10 cellular contexts compared by ENCODE assay signal in genomic region chr2:111704246-111704645, GRCh38.
DNase-seq lines count a peak whose midpoint lies in the region; ATAC-seq and TF ChIP-seq lines count a peak whose summit lies in the region.
"Had no signal": no experiment of that assay in that cellular context is flagged by ENCODE, and none has a peak within 500 bp of the region (broad histone marks: within the 10 kb centered on the region; RNA-seq: fewer than 3 reads in every experiment).

No MANE protein-coding gene starts in this region.

- H3K4me2 ChIP-seq in GM23248 (ENCODE audit: unreplicated experiment) (no peak overlapping the region), MM.1S (ENCODE audit: low read depth, low read length) (peak overlapping the region; percentile 10; the same call in 1 of the 2 replicates), neuronal stem cell (ENCODE audit: insufficient read depth, low read length, poor library complexity, severe bottlenecking) (no peak overlapping the region)

- H3K36me3 ChIP-seq in GM23248 (ENCODE audit: low read depth) (no peaks in the 10 kb centered on the region), MM.1S (replicated peaks; ENCODE audit: insufficient read depth, low read length) (no peaks in the 10 kb centered on the region), neuronal stem cell (replicated peaks in 1 of 2; ENCODE audit: control insufficient read depth in 2 of 2, insufficient read depth in 2 of 2, low read length in 2 of 2) (no peaks in the 10 kb centered on the region)

- H3K27me3 ChIP-seq in GM23248 (replicated peaks; ENCODE audit: insufficient read depth) (peaks cover 17% of the 10 kb centered on the region), MM.1S (replicated peaks; ENCODE audit: insufficient read depth, low read length) (no peaks in the 10 kb centered on the region), neuronal stem cell (ENCODE audit: control insufficient read depth in 3 of 3, insufficient read depth in 3 of 3, low read depth in 1 of 3, low read length in 3 of 3) (no peaks in the 10 kb centered on the region)

- no peak overlapping the region for H4K8ac ChIP-seq in neuronal stem cell (ENCODE audit: low read depth, low read length)

- H3K27ac ChIP-seq in GM23248 (no peak overlapping the region), MM.1S (ENCODE audit: low read length) (peak overlapping the region; percentile 97), neuronal stem cell (replicated peaks; ENCODE audit: low read length) (no peak overlapping the region)

- no peak overlapping the region for H3K4ac ChIP-seq in neuronal stem cell (ENCODE audit: low read length)

- no peak overlapping the region for H3K14ac ChIP-seq in neuronal stem cell (ENCODE audit: low read length)

- H2AFZ ChIP-seq in GM23248 = no peak overlapping the region
- no peak overlapping the region for H2AFZ ChIP-seq in MM.1S (ENCODE audit: low read length)
- no peak overlapping the region for H2AFZ ChIP-seq in neuronal stem cell (ENCODE audit: low read length)

- no peak for ATAC-seq in HG03280 (IDR thresholded peaks at IDR 0.05; ENCODE audit: unreplicated experiment)

- peak overlapping the region; percentile 56 for H2BK5ac ChIP-seq in neuronal stem cell (ENCODE audit: low read length)

- peaks cover 26% of the 10 kb centered on the region for H3K4me1 ChIP-seq in GM23248 (ENCODE audit: insufficient read depth)
- peaks cover 81% of the 10 kb centered on the region for H3K4me1 ChIP-seq in MM.1S (ENCODE audit: low read length)
- H3K4me1 ChIP-seq in neuronal stem cell (ENCODE audit: control insufficient read depth in 2 of 2, insufficient read depth in 1 of 2, low read depth in 1 of 2, low read length in 2 of 2) = peaks cover 36 to 48% of the 10 kb centered on the region in 2 donors

- H2AK5ac ChIP-seq in neuronal stem cell (ENCODE audit: low read depth, low read length) = peak overlapping the region; percentile 78

- H3F3A ChIP-seq in GM23248 (ENCODE audit: insufficient read depth) (peaks cover 6% of the 10 kb centered on the region; the same call in 1 of the 2 replicates), MM.1S (ENCODE audit: insufficient read depth, low read length) (peaks cover 56% of the 10 kb centered on the region)

- H3K9ac ChIP-seq in GM23248 (no peak overlapping the region), MM.1S (ENCODE audit: low read length) (peak overlapping the region; percentile 99), neuronal stem cell (ENCODE audit: low read depth, low read length, poor library complexity) (no peak overlapping the region)

- peak overlapping the region; percentile 34 for H2BK120ac ChIP-seq in neuronal stem cell (ENCODE audit: low read depth, low read length)

- no peaks in the 10 kb centered on the region for H3K79me2 ChIP-seq in GM23248 (ENCODE audit: insufficient read depth)
- peaks cover 12% of the 10 kb centered on the region for H3K79me2 ChIP-seq in MM.1S (ENCODE audit: low read length)

- no peaks in the 10 kb centered on the region for H3K79me1 ChIP-seq in neuronal stem cell (ENCODE audit: low read depth, low read length)

- peak overlapping the region; percentile 91 for H2BK12ac ChIP-seq in neuronal stem cell (ENCODE audit: low read length)

- H2BK15ac ChIP-seq in neuronal stem cell (ENCODE audit: low read length) = peak overlapping the region; percentile 40

- no peaks in the 10 kb centered on the region for H4K20me1 ChIP-seq in GM23248 (ENCODE audit: insufficient read depth)
- H4K20me1 ChIP-seq in MM.1S (ENCODE audit: insufficient read depth, low read length) = no peaks in the 10 kb centered on the region

- H3K9me3 ChIP-seq in GM23248 (ENCODE audit: low read depth) = no peaks in the 10 kb centered on the region
- H3K9me3 ChIP-seq in MM.1S (replicated peaks; ENCODE audit: insufficient read depth, low read length) = no peaks in the 10 kb centered on the region
- no peaks in the 10 kb centered on the region for H3K9me3 ChIP-seq in neuronal stem cell (replicated peaks in 1 of 2; ENCODE audit: control insufficient read depth in 2 of 2, insufficient read depth in 1 of 2, low read depth in 1 of 2, low read length in 2 of 2)

- H3K23ac ChIP-seq in neuronal stem cell (ENCODE audit: low read depth, low read length, poor library complexity) = no peak overlapping the region

- no peak overlapping the region for H3K4me3 ChIP-seq in GM23248
- no peak overlapping the region for H3K4me3 ChIP-seq in MM.1S (ENCODE audit: low read length)
- no peak overlapping the region for H3K4me3 ChIP-seq in cardiac fibroblast (replicated peaks in 1 of 2; ENCODE audit: low read depth in 2 of 2, low read length in 2 of 2)
- H3K4me3 ChIP-seq in neuronal stem cell (ENCODE audit: low read length in 2 of 2) = no peak overlapping the region

- H3K9me2 ChIP-seq in GM23248 (ENCODE audit: insufficient read depth) (no peaks in the 10 kb centered on the region), MM.1S (replicated peaks; ENCODE audit: insufficient read depth, low read length) (no peaks in the 10 kb centered on the region)

- no peak for TF ChIP-seq CTCF in MM.1S (IDR thresholded peaks at IDR 0.05; ENCODE audit: low read length)
- TF ChIP-seq CTCF in cardiac fibroblast (IDR thresholded peaks at IDR 0.05; ENCODE audit: low read depth, low read length) = no peak

- in situ Hi-C loops in GM23248 (cut with MboI) = loop anchor here (25.0 kb wide), 1 partner anchor 892 kb away; no protein-coding TSS in a partner anchor

- 24 to 42% methylated on average over 6 of the region's 6 CpGs for WGBS in GM23248 (ENCODE audit: low coverage in 1 of 2, low lambda C conversion rate in 2 of 2, missing lambda C conversion rate in 2 of 2), 2 experiments
- no CpG with 5 or more reads among the region's 6 CpGs for WGBS in neuronal stem cell (ENCODE audit: extremely low coverage in 2 of 2, insufficient read length in 2 of 2, insufficient replicate concordance in 1 of 2), 2 donors

- peak overlapping the region; percentile 84 for H3K18ac ChIP-seq in neuronal stem cell (ENCODE audit: low read length)

- DNase-seq in GM23248 = peak; percentile 89
- no peak for DNase-seq in MM.1S
- DNase-seq in cardiac fibroblast (ENCODE audit: low read depth in 2 of 2) = peak; percentile 49 to 72
- DNase-seq in neuronal stem cell (ENCODE audit: low spot score) = no peak
- no peak for DNase-seq in pons (ENCODE audit: low spot score)
- no peak for DNase-seq in DMS114 treated with DMSO at 0.1 percent for 48 hours (lab: John Stamatoyannopoulos, UW; ENCODE audit: unreplicated experiment)
- no peak for DNase-seq in activated naive CD4-positive, alpha-beta T cell treated with anti-CD3 and anti-CD28 coated beads, Interleukin-2, amount 50 U/mL, for 16 hours
- DNase-seq: activated CD4-positive, alpha-beta T cell treated with anti-CD3 and anti-CD28 coated beads, Interleukin-2, amount 50 U/mL, for 1 hour; stimulated activated CD4-positive, alpha-beta T cell treated with anti-CD3 and anti-CD28 coated beads, Interleukin-2, amount 100 ng/mL, for 48 hours had no signal

- H4K91ac ChIP-seq in neuronal stem cell (ENCODE audit: low read depth, low read length, poor library complexity) = peak overlapping the region; percentile 41

Comparison
In these comparisons a context has a peak if more than half of its experiments do, and no peak if none do; other contexts are left out.
1. DNase-seq: peak in GM23248 (single experiment) and cardiac fibroblast (2 of 2); none in MM.1S (single experiment), neuronal stem cell (single experiment), pons (single experiment), DMS114 treated with DMSO at 0.1 percent for 48 hours (single experiment) and activated naive CD4-positive, alpha-beta T cell treated with anti-CD3 and anti-CD28 coated beads, Interleukin-2, amount 50 U/mL, for 16 hours (single experiment).